Comparison of ENCODE assay signal across 8 cellular contexts in genomic region chr11:33329705-33330329, GRCh38. TPM values are rescaled to one million over a fixed set of nuclear protein-coding genes. Genes with fewer than 3 reads are reported as not detected.
DNase-seq lines count a peak whose midpoint lies in the region; ATAC-seq and TF ChIP-seq lines count a peak whose summit lies in the region.

No MANE protein-coding gene starts in this region.

- DNase-seq in Calu3 (peak; percentile 56), NAMALWA (ENCODE audit: low spot score) (peak; percentile 77), T follicular helper cell (ENCODE audit: low read depth) (peak; percentile 15), cerebellar cortex (ENCODE audit: low spot score) (peak; percentile 68), left kidney (ENCODE audit: low read depth, low spot score) (peak; percentile 77)
- DNase-seq in stimulated activated CD4-positive, alpha-beta T cell treated with anti-CD3 and anti-CD28 coated beads, TNF-alpha, amount 100 ng/mL, for 48 hours (ENCODE audit: low read depth in 3 of 3) = peak; percentile 4 to 15 (median 8)

- no peaks in the 10 kb centered on the region for H3K9me3 Mint-ChIP-seq in Calu3 (ENCODE audit: low read depth, unreplicated experiment)

- H3K4me3 Mint-ChIP-seq in Calu3 (ENCODE audit: low read depth, unreplicated experiment) = no peak overlapping the region

- no peaks in the 10 kb centered on the region for H3K27me3 Mint-ChIP-seq in Calu3 (ENCODE audit: unreplicated experiment)

- no peaks in the 10 kb centered on the region for H3K36me3 Mint-ChIP-seq in Calu3 (ENCODE audit: insufficient read depth, unreplicated experiment)

- CTCF ChIA-PET in Calu3 (lab: Charles Lee) = interaction anchor here (1.1 kb wide), 1 partner anchor 164 kb away, joined by 7 read pairs; no protein-coding TSS in a partner anchor

- ATAC-seq in GM21526 (IDR thresholded peaks at IDR 0.05; ENCODE audit: low FRiP score, unreplicated experiment) (peak; percentile 66), HG02973 (IDR thresholded peaks at IDR 0.05; ENCODE audit: unreplicated experiment) (no peak)

- no peaks in the 10 kb centered on the region for H3K4me1 Mint-ChIP-seq in Calu3 (ENCODE audit: low read depth, unreplicated experiment)

- intact Hi-C loops in Calu3 (cut with micrococcal nuclease; ENCODE audit: unreplicated experiment) = loop anchor here (1.0 to 5.0 kb wide), 2 partner anchors 68 to 164 kb away; no protein-coding TSS in a partner anchor

- TF ChIP-seq CTCF in Calu3 (IDR thresholded peaks at IDR 0.05; ENCODE audit: unreplicated experiment) = peak; percentile 61

- no peak overlapping the region for H3K27ac Mint-ChIP-seq in Calu3 (ENCODE audit: unreplicated experiment)

- BruUV-seq in Calu3 (replicated peaks; lab: Mats Ljungman, UMichigan) = no TSS peak

RNA-seq across cellular contexts. Expression of gene KIAA1549L, which starts 46.1 kb away (rescaled TPM):
- 14.0 and 18.8 TPM in 2 replicates for total RNA-seq in Calu3 (2022)

Comparison
In these comparisons a context has a peak if more than half of its experiments do, and no peak if none do; other contexts are left out.
1. DNase-seq: peak in every context shown above with its lines; median percentile 77 in NAMALWA; 77 in left kidney; 68 in cerebellar cortex; 56 in Calu3; 15 in T follicular helper cell; 8 in stimulated activated CD4-positive, alpha-beta T cell treated with anti-CD3 and anti-CD28 coated beads, TNF-alpha, amount 100 ng/mL, for 48 hours.